ENCODE assay signal across 8 cellular contexts in the genomic region with DNA sequence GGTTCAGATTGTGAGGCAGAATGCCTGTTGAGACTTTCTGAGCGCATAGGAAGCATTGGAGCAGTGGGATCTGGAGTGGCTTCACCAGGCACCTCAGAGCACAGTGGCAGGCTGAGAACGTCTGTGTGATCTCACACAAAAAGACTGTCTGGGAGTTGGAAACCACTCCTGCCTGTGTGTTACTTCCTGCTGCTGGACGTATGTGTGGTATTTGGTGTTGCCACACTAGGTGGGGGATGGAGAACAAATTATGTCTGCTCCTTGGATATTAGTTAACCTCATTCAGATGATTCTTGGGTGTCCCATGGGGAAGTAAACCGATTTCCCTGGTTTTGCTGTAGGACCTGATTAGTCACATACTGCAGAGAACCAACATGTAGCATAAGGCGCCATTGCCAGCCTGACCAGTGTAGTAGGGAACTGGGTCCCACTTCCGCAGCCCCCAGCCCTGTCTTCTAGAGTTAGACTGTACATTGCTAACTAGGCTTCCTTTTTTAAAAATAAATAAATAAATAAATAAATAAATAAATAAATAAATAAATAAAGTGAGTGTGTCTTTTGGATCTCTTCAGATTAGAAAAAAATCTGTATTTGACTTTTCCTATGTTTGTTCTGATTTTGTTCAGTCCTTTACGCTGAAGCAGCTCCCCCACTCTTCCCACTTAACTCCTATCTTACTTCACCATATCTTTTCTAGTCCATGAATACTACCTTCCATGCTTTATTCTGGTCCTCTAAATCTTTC. TPM values are rescaled to one million over a fixed set of nuclear protein-coding genes. Genes with fewer than 3 reads are reported as not detected.
DNase-seq lines count a peak whose midpoint lies in the region; ATAC-seq and TF ChIP-seq lines count a peak whose summit lies in the region.

No MANE protein-coding gene starts in this region.

- no peak overlapping the region for H3K4me2 ChIP-seq in MM.1S (ENCODE audit: low read depth, low read length)

- H3K9me2 ChIP-seq in MM.1S (replicated peaks; ENCODE audit: insufficient read depth, low read length): no peaks in the 10 kb centered on the region

- H3K79me2 ChIP-seq in MM.1S (ENCODE audit: low read length): peaks cover 93% of the 10 kb centered on the region

- H3K36me3 ChIP-seq in MM.1S (replicated peaks; ENCODE audit: insufficient read depth, low read length): no peaks in the 10 kb centered on the region

- H3K27me3 ChIP-seq in MM.1S (replicated peaks; ENCODE audit: insufficient read depth, low read length): no peaks in the 10 kb centered on the region

- ATAC-seq in GM18511 (IDR thresholded peaks at IDR 0.05; ENCODE audit: unreplicated experiment): peak; percentile 27

- H3K4me1 ChIP-seq in MM.1S (ENCODE audit: low read length): peaks cover 24% of the 10 kb centered on the region

- TF ChIP-seq CTCF in epithelial cell of esophagus (IDR thresholded peaks at IDR 0.05; ENCODE audit: insufficient read depth, low read depth, low read length, missing control alignments): no peak
- no peak for TF ChIP-seq CTCF in retinal pigment epithelial cell (conservative IDR thresholded peaks at IDR 0.05; ENCODE audit: low read depth, low read length)
- no peak for TF ChIP-seq CTCF in MM.1S (IDR thresholded peaks at IDR 0.05; ENCODE audit: low read length)

- H3K9ac ChIP-seq in MM.1S (ENCODE audit: low read length): no peak overlapping the region

- H3K9me3 ChIP-seq in MM.1S (replicated peaks; ENCODE audit: insufficient read depth, low read length): no peaks in the 10 kb centered on the region

- peak; percentile 46 to 77 for DNase-seq in NOMO-1 (lab: John Stamatoyannopoulos, UW; ENCODE audit: unreplicated experiment in 2 of 2)
- peak; percentile 84 for DNase-seq in epithelial cell of esophagus (ENCODE audit: low read depth)
- peak; percentile 33 for DNase-seq in retinal pigment epithelial cell (ENCODE audit: low read depth)
- no peak for DNase-seq in occipital lobe (lab: John Stamatoyannopoulos, UW)
- DNase-seq in MM.1S: no peak
- DNase-seq in NCI-H345 (lab: John Stamatoyannopoulos, UW): no peak
- DNase-seq in stimulated activated CD8-positive, alpha-beta memory T cell treated with anti-CD3 and anti-CD28 coated beads, Interleukin-4, amount 100 ng/mL, for 48 hours: no peak

- H4K20me1 ChIP-seq in MM.1S (ENCODE audit: insufficient read depth, low read length): peaks cover 72% of the 10 kb centered on the region

- peaks cover 17% of the 10 kb centered on the region for H3F3A ChIP-seq in MM.1S (ENCODE audit: insufficient read depth, low read length)

- H3K4me3 ChIP-seq in epithelial cell of esophagus (ENCODE audit: low read length) (no peak overlapping the region), retinal pigment epithelial cell (ENCODE audit: low read length) (no peak overlapping the region), MM.1S (ENCODE audit: low read length) (no peak overlapping the region)

- no peak overlapping the region for H3K27ac ChIP-seq in MM.1S (ENCODE audit: low read length)

- H2AFZ ChIP-seq in MM.1S (ENCODE audit: low read length): no peak overlapping the region

RNA-seq across cellular contexts. Expression of gene UCK2, which starts 26.9 kb away (rescaled TPM):
- 103 TPM for total RNA-seq in occipital lobe

Comparison
In these comparisons a context has a peak if more than half of its experiments do, and no peak if none do; other contexts are left out.
1. DNase-seq: peak in NOMO-1 (2 of 2), epithelial cell of esophagus (single experiment) and retinal pigment epithelial cell (single experiment); none in occipital lobe (single experiment), MM.1S (single experiment), NCI-H345 (single experiment) and stimulated activated CD8-positive, alpha-beta memory T cell treated with anti-CD3 and anti-CD28 coated beads, Interleukin-4, amount 100 ng/mL, for 48 hours (single experiment).